7 cellular contexts compared by ENCODE assay signal in the genomic region with DNA sequence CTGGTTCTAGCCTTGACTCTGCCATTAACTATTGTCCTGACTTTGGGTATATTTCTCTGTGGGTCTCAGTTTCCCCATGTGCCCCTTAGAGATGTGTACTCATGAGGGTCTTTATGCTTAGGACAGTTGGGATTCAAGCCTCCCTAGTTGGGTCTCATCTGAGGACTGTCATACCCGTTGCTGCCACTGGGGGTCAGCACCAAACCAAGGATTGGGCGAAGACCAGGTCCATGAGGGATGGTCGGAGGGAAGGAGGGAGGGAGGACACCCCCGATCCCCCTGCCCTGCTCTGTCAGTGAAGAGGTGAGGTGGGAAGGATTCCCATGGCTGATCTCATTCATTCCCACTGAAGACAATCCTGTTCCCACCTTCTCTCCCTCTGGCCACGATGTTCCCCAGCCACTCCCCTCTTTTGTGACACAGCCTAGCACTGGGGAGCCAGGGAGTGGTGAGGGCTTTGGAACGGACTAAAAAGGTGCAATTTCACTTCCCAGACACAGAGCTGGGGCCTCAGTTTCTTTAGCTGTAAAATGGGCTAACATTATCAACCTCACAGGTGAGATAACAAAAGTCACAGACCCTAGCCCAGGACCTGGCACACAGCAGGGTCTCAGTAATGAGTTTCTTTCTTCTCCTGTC. TPM values are rescaled to one million over a fixed set of nuclear protein-coding genes. Genes with fewer than 3 reads are reported as not detected.
DNase-seq lines count a peak whose midpoint lies in the region; ATAC-seq, FAIRE-seq and TF ChIP-seq lines count a peak whose summit lies in the region.

No MANE protein-coding gene starts in this region.

- 7 to 10% (median 9%) methylated on average over 6 of the region's 6 CpGs for WGBS in adrenal gland, 4 donors
- WGBS in small intestine, 3 donors = 9 to 22% (median 14%) methylated on average over 5 to 6 of the region's 6 CpGs

- no peak for FAIRE-seq in small intestine (lab: Jason Lieb, UNC)

- H3K36me3 ChIP-seq in adrenal gland (replicated peaks in 1 of 2) = no peaks in the 10 kb centered on the region
- H3K36me3 ChIP-seq in small intestine (ENCODE audit: control insufficient read depth in 2 of 2, insufficient read depth in 2 of 2, low read length in 2 of 2) = no peaks in the 10 kb centered on the region

- intact Hi-C loops in adrenal gland (cut with DNase I) = no loop called here
- intact Hi-C loops in left ventricle myocardium superior (cut with micrococcal nuclease) = no loop called here

- H3K27me3 ChIP-seq in adrenal gland (no peaks in the 10 kb centered on the region), small intestine (ENCODE audit: control insufficient read depth in 2 of 2, insufficient read depth in 2 of 2, low read length in 2 of 2) (no peaks in the 10 kb centered on the region)

- H3K4me3 ChIP-seq in adrenal gland = no peak overlapping the region
- no peak overlapping the region for H3K4me3 ChIP-seq in small intestine (ENCODE audit: low read depth in 1 of 2, low read length in 2 of 2)

- H3K27ac ChIP-seq in adrenal gland = no peak overlapping the region
- H3K27ac ChIP-seq in small intestine (ENCODE audit: low read depth in 1 of 2, low read length in 1 of 2) = no peak overlapping the region

- TF ChIP-seq CTCF in adrenal gland (IDR thresholded peaks at IDR 0.05) = peak; percentile 91 to 99 (median 96)

- H3K9me3 ChIP-seq in adrenal gland (replicated peaks in 1 of 3) = no peaks in the 10 kb centered on the region
- no peaks in the 10 kb centered on the region for H3K9me3 ChIP-seq in small intestine (ENCODE audit: control insufficient read depth, low read depth)

- TF ChIP-seq POLR2A in adrenal gland (IDR thresholded peaks at IDR 0.05) = no peak

- H3K4me1 ChIP-seq in adrenal gland (replicated peaks in 1 of 2) = no peaks in the 10 kb centered on the region
- no peaks in the 10 kb centered on the region for H3K4me1 ChIP-seq in small intestine (ENCODE audit: control insufficient read depth in 2 of 2, insufficient read depth in 1 of 2, low read depth in 1 of 2, low read length in 1 of 2)

- DNase-seq in ELF-1 (ENCODE audit: low read depth, low spot score) (peak; percentile 75), T follicular helper cell (ENCODE audit: low read depth) (peak; percentile 54), adrenal gland (peak; percentile 41 to 90 (median 75)), left ventricle myocardium superior (peak; percentile 82), small intestine (peak; percentile 62)

- ATAC-seq in HG03196 (IDR thresholded peaks at IDR 0.05; ENCODE audit: unreplicated experiment) = peak; percentile 47
- peak; percentile 68 for ATAC-seq in left ventricle myocardium superior
- no peak for ATAC-seq in GM18517 (IDR thresholded peaks at IDR 0.05; ENCODE audit: unreplicated experiment)

RNA-seq across cellular contexts. Expression of gene KLHL35, which starts 12.4 kb away (rescaled TPM):
- 1 to 10 TPM in 3 of 8 donors, under 1 TPM in 5; 0.25 to 2.0 (median 0.93) TPM for total RNA-seq in adrenal gland
- polyA plus RNA-seq in adrenal gland = 1 to 10 TPM in 2 of 3 donors, under 1 TPM in 1; 0.38 to 3.5 (median 1.4) TPM
- total RNA-seq in left ventricle myocardium superior = 0.89 TPM
- polyA plus RNA-seq in small intestine = under 1 TPM in 1 of 3 donors, not detected in 2; 0.81 TPM

RNA-seq across cellular contexts. Expression of gene RPS3, which starts 46.1 kb away (rescaled TPM):
- 1,000 to 10,000 TPM in 7 of 8 donors, 100 to 1,000 TPM in 1; 776 to 1,829 (median 1,308) TPM for total RNA-seq in adrenal gland
- 1,000 to 10,000 TPM; 1,074 to 1,454 (median 1,425) TPM for polyA plus RNA-seq in adrenal gland
- 874 TPM for total RNA-seq in left ventricle myocardium superior
- polyA plus RNA-seq in small intestine = 1,000 to 10,000 TPM; 1,492 to 4,274 (median 2,891) TPM
